ENCODE assay signal across 33 cellular contexts in genomic region chr1:203538726-203539125, GRCh38. TPM values are rescaled to one million over a fixed set of nuclear protein-coding genes. Genes with fewer than 3 reads are reported as not detected.
DNase-seq lines count a peak whose midpoint lies in the region; ATAC-seq and TF ChIP-seq lines count a peak whose summit lies in the region.
"Had no signal": no experiment of that assay in that cellular context is flagged by ENCODE, and none has a peak within 500 bp of the region (broad histone marks: within the 10 kb centered on the region; RNA-seq: fewer than 3 reads in every experiment).

No MANE protein-coding gene starts in this region.

- H3K9me3 ChIP-seq in heart right ventricle (no peaks in the 10 kb centered on the region), hepatocyte (ENCODE audit: low read depth) (no peaks in the 10 kb centered on the region), aorta (ENCODE audit: control insufficient read depth, low read length) (no peaks in the 10 kb centered on the region), H9 (ENCODE audit: control insufficient read depth, low read depth, low read length) (no peaks in the 10 kb centered on the region)
- H3K9me3 ChIP-seq: breast epithelium, Peyer's patch, thyroid gland had no signal

- H3K23ac ChIP-seq in H9 (ENCODE audit: insufficient read length, low read depth, low read length): no peak overlapping the region

- H2AFZ ChIP-seq in hepatocyte (no peak overlapping the region), H9 (ENCODE audit: low read length) (no peak overlapping the region)

- H4K5ac ChIP-seq in H9 (ENCODE audit: insufficient read length, low read depth, low read length): no peak overlapping the region

- H3K79me1 ChIP-seq in H9 (ENCODE audit: insufficient read depth, low read depth, low read length, poor library complexity, severe bottlenecking): no peaks in the 10 kb centered on the region

- H3K4me1 ChIP-seq in heart right ventricle (peaks cover 0 to 33% (median 22%) of the 10 kb centered on the region in 9 donors), hepatocyte (ENCODE audit: insufficient read depth) (peaks cover 39% of the 10 kb centered on the region), aorta (ENCODE audit: control insufficient read depth in 1 of 2, insufficient read depth in 2 of 2, low read length in 2 of 2) (peaks cover 0 to 9% of the 10 kb centered on the region in 2 donors), H9 (ENCODE audit: insufficient read depth, low read length) (peaks cover 2% of the 10 kb centered on the region)
- H3K4me1 ChIP-seq: breast epithelium, Peyer's patch, thyroid gland had no signal

- WGBS in heart right ventricle, 2 donors: 40 to 48% methylated on average over 1 of the region's 1 CpG
- 50% methylated on average over 1 of the region's 1 CpG for WGBS in hepatocyte (ENCODE audit: low lambda C conversion rate, missing lambda C conversion rate)
- 7 to 8% methylated on average over 1 of the region's 1 CpG for WGBS in aorta, 2 donors
- no CpG with 5 or more reads among the region's 1 CpG for WGBS in H9 (ENCODE audit: extremely low coverage, insufficient read length, low lambda C conversion rate)

- no peak overlapping the region for H3K14ac ChIP-seq in H9 (ENCODE audit: insufficient read depth, low read length)

- TF ChIP-seq CTCF in heart right ventricle (IDR thresholded peaks at IDR 0.05): no peak
- no peak for TF ChIP-seq CTCF in hepatocyte (IDR thresholded peaks at IDR 0.05; ENCODE audit: poor library complexity)
- TF ChIP-seq CTCF in progenitor cell of endocrine pancreas (IDR thresholded peaks at IDR 0.05; ENCODE audit: unreplicated experiment): no peak
- no peak for TF ChIP-seq CTCF in H9 (conservative IDR thresholded peaks at IDR 0.05)

- no peak overlapping the region for H2BK120ac ChIP-seq in H9 (ENCODE audit: low read depth, low read length, poor library complexity, severe bottlenecking)

- H3K56ac ChIP-seq in H9 (ENCODE audit: insufficient read length, low read depth, low read length): no peak overlapping the region

- ATAC-seq in heart right ventricle (peak in 6 of 8 donors; percentile 40 to 73 (median 70)), Right ventricle myocardium superior (ENCODE audit: poor library complexity) (no peak), aorta (ENCODE audit: low FRiP score) (no peak), GM21447 (IDR thresholded peaks at IDR 0.05; ENCODE audit: unreplicated experiment) (no peak)
- ATAC-seq: activated CD8-positive, alpha-beta T cell treated with anti-CD3 and anti-CD28 coated beads, Interleukin-2, amount 10 ng/mL, durations not matched to agents 7 days and 5 days; activated T-helper 17 cell treated with anti-CD3 and anti-CD28 coated beads, Interleukin-2, amount 50 U/mL, for 72 hours; stimulated activated naive CD8-positive, alpha-beta T cell treated with anti-CD3 and anti-CD28 coated beads, Interleukin-15, Interleukin-2, amounts not matched to agents 100 U/mL and 50 U/mL, for 24 hours had no signal

- H3K4me1 Mint-ChIP-seq in progenitor cell of endocrine pancreas (ENCODE audit: low read depth) (peaks cover 17% of the 10 kb centered on the region), H9 (peaks cover 9 to 13% of the 10 kb centered on the region in 2 experiments)
- H3K4me1 Mint-ChIP-seq in activated naive CD8-positive, alpha-beta T cell treated with anti-CD3 and anti-CD28 coated beads for 36 hours: no peaks in the 10 kb centered on the region
- H3K4me1 Mint-ChIP-seq: activated T-helper 17 cell treated with anti-CD3 and anti-CD28 coated beads, Interleukin-2, amount 50 U/mL, for 72 hours; IgD-negative memory B cell; nephron progenitor cell had no signal

- H3K9me3 Mint-ChIP-seq in progenitor cell of endocrine pancreas (ENCODE audit: low read depth) (no peaks in the 10 kb centered on the region), H9 (no peaks in the 10 kb centered on the region)
- no peaks in the 10 kb centered on the region for H3K9me3 Mint-ChIP-seq in activated naive CD8-positive, alpha-beta T cell treated with anti-CD3 and anti-CD28 coated beads for 36 hours
- H3K9me3 Mint-ChIP-seq: activated T-helper 17 cell treated with anti-CD3 and anti-CD28 coated beads, Interleukin-2, amount 50 U/mL, for 72 hours; CD14-positive monocyte; IgD-negative memory B cell; nephron progenitor cell had no signal

- H3K27me3 ChIP-seq in heart right ventricle: no peaks in the 10 kb centered on the region
- no peaks in the 10 kb centered on the region for H3K27me3 ChIP-seq in hepatocyte
- no peaks in the 10 kb centered on the region for H3K27me3 ChIP-seq in aorta (ENCODE audit: control insufficient read depth in 1 of 2, insufficient read depth in 2 of 2, low read length in 1 of 2)
- H3K27me3 ChIP-seq in H9 (ENCODE audit: insufficient read depth, low read length): no peaks in the 10 kb centered on the region
- H3K27me3 ChIP-seq: breast epithelium, Peyer's patch, thyroid gland had no signal

- H3K36me3 ChIP-seq in heart right ventricle (no peaks in the 10 kb centered on the region), hepatocyte (replicated peaks; ENCODE audit: insufficient read depth, low read depth) (no peaks in the 10 kb centered on the region), aorta (ENCODE audit: control insufficient read depth in 1 of 2, insufficient read depth in 2 of 2, low read length in 1 of 2) (no peaks in the 10 kb centered on the region)
- H3K36me3 ChIP-seq: breast epithelium, Peyer's patch, thyroid gland had no signal

- intact Hi-C loops in heart right ventricle (cut with DNase I) (no loop called here), Right ventricle myocardium superior (cut with DNase I) (no loop called here), aorta (cut with DNase I) (no loop called here)

- H2BK20ac ChIP-seq in H9 (ENCODE audit: low read depth, low read length, poor library complexity, severe bottlenecking): no peak overlapping the region

- H3K18ac ChIP-seq in H9 (ENCODE audit: insufficient read length, low read depth, low read length): no peak overlapping the region

- H3K9me2 ChIP-seq in hepatocyte (replicated peaks; ENCODE audit: insufficient read depth): no peaks in the 10 kb centered on the region

- no peak overlapping the region for H4K8ac ChIP-seq in H9 (replicated peaks; ENCODE audit: insufficient read length, low read depth, low read length)

- H3K27ac ChIP-seq in heart right ventricle: peak overlapping the region in 5 of 10 donors; percentile 0 to 63 (median 25)
- H3K27ac ChIP-seq in hepatocyte: peak overlapping the region; percentile 83
- H3K27ac ChIP-seq in aorta (ENCODE audit: low read depth in 1 of 2, low read length in 2 of 2): peak overlapping the region; percentile 0 to 15
- H3K27ac ChIP-seq in H9 (ENCODE audit: insufficient read length, low read depth, low read length): no peak overlapping the region
- H3K27ac ChIP-seq: breast epithelium, Peyer's patch, thyroid gland had no signal

- H4K91ac ChIP-seq in H9 (ENCODE audit: insufficient read length, low read depth, low read length): no peak overlapping the region

- no peaks in the 10 kb centered on the region for H3K79me2 ChIP-seq in hepatocyte
- H3K79me2 ChIP-seq in H9 (ENCODE audit: insufficient read depth, low read length): no peaks in the 10 kb centered on the region

- H2BK12ac ChIP-seq in H9 (ENCODE audit: insufficient read length, low read depth, low read length): no peak overlapping the region

- H3K4me3 Mint-ChIP-seq in progenitor cell of endocrine pancreas (ENCODE audit: low read depth) (no peak overlapping the region), H9 (no peak overlapping the region)
- H3K4me3 Mint-ChIP-seq in activated naive CD8-positive, alpha-beta T cell treated with anti-CD3 and anti-CD28 coated beads for 36 hours: no peak overlapping the region
- H3K4me3 Mint-ChIP-seq: activated CD8-positive, alpha-beta T cell treated with anti-CD3 and anti-CD28 coated beads, Interleukin-2, amount 10 ng/mL, durations not matched to agents 7 days and 5 days; activated T-helper 17 cell treated with anti-CD3 and anti-CD28 coated beads, Interleukin-2, amount 50 U/mL, for 72 hours; CD14-positive monocyte; nephron progenitor cell had no signal

- H3K4me3 ChIP-seq in heart right ventricle (no peak overlapping the region), hepatocyte (no peak overlapping the region), aorta (ENCODE audit: low read length in 2 of 2) (no peak overlapping the region)
- H3K4me3 ChIP-seq: breast epithelium, lung, Peyer's patch, thyroid gland had no signal

- no peaks in the 10 kb centered on the region for H3K36me3 Mint-ChIP-seq in progenitor cell of endocrine pancreas (ENCODE audit: insufficient read depth)
- H3K36me3 Mint-ChIP-seq in H9 (ENCODE audit: insufficient read depth in 1 of 3, low read depth in 3 of 3): no peaks in the 10 kb centered on the region
- H3K36me3 Mint-ChIP-seq in activated naive CD8-positive, alpha-beta T cell treated with anti-CD3 and anti-CD28 coated beads for 36 hours: no peaks in the 10 kb centered on the region
- H3K36me3 Mint-ChIP-seq: CD14-positive monocyte, IgD-negative memory B cell had no signal

- no peaks in the 10 kb centered on the region for H3K23me2 ChIP-seq in H9 (ENCODE audit: insufficient read length, low read depth, low read length, poor library complexity, severe bottlenecking)

- no peak for DNase-seq in heart right ventricle
- DNase-seq in Right ventricle myocardium superior: no peak
- DNase-seq in hepatocyte (ENCODE audit: low spot score): no peak
- DNase-seq in progenitor cell of endocrine pancreas (ENCODE audit: low spot score, unreplicated experiment): no peak
- DNase-seq in aorta: peak in 1 of 2 donors; percentile 17
- DNase-seq in H9: no peak
- DNase-seq in activated naive CD8-positive, alpha-beta T cell treated with anti-CD3 and anti-CD28 coated beads for 36 hours: no peak
- DNase-seq: activated CD8-positive, alpha-beta T cell treated with anti-CD3 and anti-CD28 coated beads, Interleukin-2, amount 10 ng/mL, durations not matched to agents 7 days and 5 days; activated naive CD4-positive, alpha-beta T cell treated with anti-CD3 and anti-CD28 coated beads, Interleukin-2, amount 50 U/mL, for 16 hours; amniotic stem cell; effector CD8-positive, alpha-beta T cell; islet precursor cell; MV-4-11; NCI-H1436 treated with DMSO at 0.1 percent for 48 hours; NCI-H526 treated with DMSO at 0.1 percent for 48 hours; nephron progenitor cell; Peyer's patch; retina; SIG-M5; stimulated activated CD4-positive, alpha-beta T cell treated with anti-CD3 and anti-CD28 coated beads, Interleukin-1b, Interleukin-23, amount 100 ng/mL, for 48 hours; stimulated activated naive CD8-positive, alpha-beta T cell treated with anti-CD3 and anti-CD28 coated beads, Interleukin-15, Interleukin-2, amounts not matched to agents 100 U/mL and 50 U/mL, for 24 hours; thyroid gland had no signal

- peak overlapping the region; percentile 11 for H3K27ac Mint-ChIP-seq in progenitor cell of endocrine pancreas
- H3K27ac Mint-ChIP-seq in H9: no peak overlapping the region
- H3K27ac Mint-ChIP-seq in activated naive CD8-positive, alpha-beta T cell treated with anti-CD3 and anti-CD28 coated beads for 36 hours: no peak overlapping the region
- H3K27ac Mint-ChIP-seq: activated CD8-positive, alpha-beta T cell treated with anti-CD3 and anti-CD28 coated beads, Interleukin-2, amount 10 ng/mL, durations not matched to agents 7 days and 5 days; activated T-helper 17 cell treated with anti-CD3 and anti-CD28 coated beads, Interleukin-2, amount 50 U/mL, for 72 hours; CD14-positive monocyte; IgD-negative memory B cell; nephron progenitor cell had no signal

- peaks cover 26% of the 10 kb centered on the region for H3K27me3 Mint-ChIP-seq in progenitor cell of endocrine pancreas
- no peaks in the 10 kb centered on the region for H3K27me3 Mint-ChIP-seq in H9 (ENCODE audit: low read depth)
- no peaks in the 10 kb centered on the region for H3K27me3 Mint-ChIP-seq in activated naive CD8-positive, alpha-beta T cell treated with anti-CD3 and anti-CD28 coated beads for 36 hours
- H3K27me3 Mint-ChIP-seq: IgD-negative memory B cell had no signal

- no peak overlapping the region for H2BK5ac ChIP-seq in H9 (ENCODE audit: insufficient read length, low read length)

- no peak overlapping the region for H3K9ac ChIP-seq in H9 (ENCODE audit: extremely low read depth, insufficient read length, low read length)

- no peak overlapping the region for H3T11ph ChIP-seq in H9 (ENCODE audit: low read length)

- H4K20me1 ChIP-seq in hepatocyte (ENCODE audit: insufficient read depth, poor library complexity, severe bottlenecking): no peaks in the 10 kb centered on the region
- H4K20me1 ChIP-seq in H9 (ENCODE audit: control insufficient read depth, insufficient read depth, insufficient read length): no peaks in the 10 kb centered on the region

- no peak overlapping the region for H2BK15ac ChIP-seq in H9 (ENCODE audit: low read depth, low read length)

- no peak overlapping the region for H2AK5ac ChIP-seq in H9 (ENCODE audit: insufficient read length, low read length)

- H3K4me2 ChIP-seq in hepatocyte: no peak overlapping the region
- H3K4me2 ChIP-seq in H9 (ENCODE audit: insufficient read depth, insufficient read length, low read length): no peak overlapping the region

- no peak overlapping the region for H3K4ac ChIP-seq in H9 (ENCODE audit: low read depth, low read length)

RNA-seq across cellular contexts. Expression of gene OPTC, which starts 44.8 kb away (rescaled TPM):
- not detected for total RNA-seq in heart right ventricle
- polyA plus RNA-seq in heart right ventricle: not detected
- not detected for total RNA-seq in Right ventricle myocardium superior
- total RNA-seq in hepatocyte: not detected in 2 replicates
- polyA plus RNA-seq in hepatocyte: 0.28 TPM in 1 of 2 replicates, not detected in the other
- not detected in 2 replicates for total RNA-seq in progenitor cell of endocrine pancreas
- not detected for total RNA-seq in aorta
- under 1 TPM in 1 of 2 donors, not detected in 1; 0.56 TPM for polyA plus RNA-seq in aorta
- total RNA-seq in H9 (2021): 0.68 and 1.1 TPM in 2 replicates
- total RNA-seq in activated naive CD8-positive, alpha-beta T cell treated with anti-CD3 and anti-CD28 coated beads for 36 hours: not detected
- total RNA-seq: A172; activated CD8-positive, alpha-beta T cell treated with anti-CD3 and anti-CD28 coated beads, Interleukin-2, amount 10 ng/mL, durations not matched to agents 7 days and 5 days; activated T-helper 17 cell treated with anti-CD3 and anti-CD28 coated beads, Interleukin-2, amount 50 U/mL, for 72 hours; breast epithelium; epithelial cell of proximal tubule; lung; mononuclear cell; osteocyte; Peyer's patch; T-helper 2 cell treated with Interferon-gamma antibody and Interleukin-4, amounts not matched to agents 100 ng/mL and 5 ng/mL, for 36 hours; thyroid gland had no signal
- polyA plus RNA-seq: CD14-positive monocyte, IgD-negative memory B cell, lung had no signal

Comparison
In these comparisons a context has a peak if more than half of its experiments do, and no peak if none do; other contexts are left out.
1. ATAC-seq: peak in heart right ventricle (6 of 8); none in Right ventricle myocardium superior (single experiment), aorta (single experiment) and GM21447 (single experiment).